ENCODE assay signal across 14 cellular contexts in genomic region chr15:41655716-41656115, GRCh38.
"Had no signal": no experiment of that assay in that cellular context is flagged by ENCODE, and none has a peak within 500 bp of the region (broad histone marks: within the 10 kb centered on the region; RNA-seq: fewer than 3 reads in every experiment).

No MANE protein-coding gene starts in this region.

- H3K27me3 ChIP-seq: esophagus muscularis mucosa, neutrophil, right atrium auricular region, transverse colon had no signal

- DNase-seq: activated B cell treated with CpG ODN at 0.5 μM for 24 hours; activated CD4-positive, alpha-beta T cell treated with anti-CD3 and anti-CD28 coated beads, Interleukin-2, amount 50 U/mL, for 1 hour; activated naive CD4-positive, alpha-beta T cell treated with anti-CD3 and anti-CD28 coated beads, Interleukin-2, amount 10 ng/mL, durations not matched to agents 7 days and 5 days; hypothalamus; left cardiac atrium; lower lobe of right lung; naive thymus-derived CD8-positive, alpha-beta T cell; transverse colon had no signal

- ATAC-seq: left cardiac atrium; lower lobe of right lung; naive thymus-derived CD8-positive, alpha-beta T cell; SK-N-SH treated with all-trans-retinoic acid at 6 μM for 48 hours; stimulated activated memory B cell treated with anti-CD40 and anti-IgM and Interleukin-4, amounts not matched to agents 10 μg/mL and 1 μg/mL and 100 μg/mL, for 72 hours had no signal

- H3K9me3 ChIP-seq: esophagus muscularis mucosa, lower lobe of right lung, neutrophil, right atrium auricular region, transverse colon had no signal

- H3K4me3 ChIP-seq: esophagus muscularis mucosa, lower lobe of right lung, right atrium auricular region, smooth muscle cell, transverse colon had no signal

- H3K36me3 ChIP-seq: esophagus muscularis mucosa, lower lobe of right lung, neutrophil, right atrium auricular region, transverse colon had no signal

- H3K4me2 ChIP-seq: smooth muscle cell had no signal

- H3K27ac ChIP-seq: esophagus muscularis mucosa, lower lobe of right lung, neutrophil, right atrium auricular region, transverse colon had no signal
